Comparison of ENCODE assay signal across 30 cellular contexts in the genomic region with DNA sequence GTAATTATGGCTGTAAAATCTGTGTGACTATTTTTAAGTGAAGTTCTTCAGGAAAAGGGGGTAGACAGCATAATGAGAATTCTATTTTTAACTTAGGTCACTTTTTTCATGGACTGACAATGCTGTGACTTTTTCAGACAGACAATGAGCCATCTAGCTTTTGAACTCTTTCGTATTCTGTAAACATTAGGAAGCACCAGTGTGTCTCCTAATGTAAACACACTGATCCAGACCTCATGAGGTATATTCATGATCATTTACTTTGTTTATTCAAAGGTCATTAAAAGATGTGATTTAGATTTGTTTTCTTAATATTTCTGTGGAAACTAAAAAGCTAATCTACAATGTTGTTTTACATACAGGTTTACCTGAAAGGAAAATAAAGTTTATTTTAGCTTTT.
A peak's percentile ranks its signal among the peaks of the same experiment; 100 is the strongest.
DNase-seq lines count a peak whose midpoint lies in the region; ATAC-seq, FAIRE-seq and TF ChIP-seq lines count a peak whose summit lies in the region.
"Had no signal": no experiment of that assay in that cellular context is flagged by ENCODE, and none has a peak within 500 bp of the region (broad histone marks: within the 10 kb centered on the region; RNA-seq: fewer than 3 reads in every experiment).

No MANE protein-coding gene starts in this region.

- intact Hi-C loops in lower leg skin (cut with DNase I; ENCODE audit: low total_unique reads) = no loop called here
- intact Hi-C loops in left ventricle myocardium superior (cut with micrococcal nuclease) = no loop called here

- no peak overlapping the region for H3K9ac ChIP-seq in subcutaneous abdominal adipose tissue (ENCODE audit: low read length in 5 of 5)

- H3K4me1 ChIP-seq in subcutaneous abdominal adipose tissue (ENCODE audit: control insufficient read depth in 5 of 5, insufficient read depth in 5 of 5, low read length in 5 of 5) = peaks cover 0 to 19% (median 0%) of the 10 kb centered on the region in 5 donors

- 62 to 75% methylated on average over 1 of the region's 1 CpG for WGBS in lower leg skin, 2 donors

- no peaks in the 10 kb centered on the region for H3K36me3 ChIP-seq in subcutaneous abdominal adipose tissue (ENCODE audit: control insufficient read depth in 5 of 5, insufficient read depth in 5 of 5, low read length in 5 of 5)
- H3K36me3 ChIP-seq: brain microvascular endothelial cell, heart right ventricle, MG63, upper lobe of left lung had no signal

- H3K4me3 ChIP-seq in subcutaneous abdominal adipose tissue (ENCODE audit: low read depth in 1 of 5, low read length in 5 of 5) (no peak overlapping the region), lower leg skin (ENCODE audit: low read depth, poor library complexity, severe bottlenecking) (no peak overlapping the region)
- H3K4me3 ChIP-seq: heart right ventricle, MG63, upper lobe of left lung had no signal

- peak; percentile 90 for FAIRE-seq in islet of Langerhans (lab: Jason Lieb, UNC)
- FAIRE-seq: A204.1, frontal cortex, GM18507, HTR-8/SVneo had no signal

- DNase-seq in NCI-H1417 (lab: John Stamatoyannopoulos, UW) = peak in 2 of 3 experiments; percentile 2 to 24
- no peak for DNase-seq in NCI-H1417 treated with DMSO at 0.1 percent for 48 hours (lab: John Stamatoyannopoulos, UW)
- peak; percentile 50 for DNase-seq in NCI-H345 (lab: John Stamatoyannopoulos, UW)
- DNase-seq in lower leg skin (ENCODE audit: low spot score in 2 of 2) = no peak
- DNase-seq in left ventricle myocardium superior = no peak
- DNase-seq in UCSD-AML1 (lab: John Stamatoyannopoulos, UW; ENCODE audit: unreplicated experiment) = no peak
- DNase-seq: activated CD4-positive, alpha-beta T cell treated with anti-CD3 and anti-CD28 coated beads, Interleukin-2, amount 10 ng/mL, durations not matched to agents 24 days and 14 days; AML-193; amniotic stem cell; brain microvascular endothelial cell; CD4-positive, alpha-beta memory T cell; cerebellar nuclear complex; heart right ventricle; KBM-7; MG63; NCI-H1436 treated with DMSO at 0.1 percent for 48 hours; NCI-H2171 treated with DMSO at 0.1 percent for 48 hours; NCI-H774; nephron progenitor cell; RPMI8226; stimulated activated naive B cell treated with anti-CD40 and anti-IgM and Interleukin-4, amounts not matched to agents 10 μg/mL and 1 μg/mL and 100 μg/mL, for 72 hours; T1000; upper lobe of left lung had no signal

- no peak for TF ChIP-seq POLR2A in lower leg skin (IDR thresholded peaks at IDR 0.05)

- no peaks in the 10 kb centered on the region for H3K9me3 ChIP-seq in subcutaneous abdominal adipose tissue (ENCODE audit: control insufficient read depth in 5 of 5, low read length in 5 of 5)
- H3K9me3 ChIP-seq: heart right ventricle, MG63, upper lobe of left lung had no signal

- peak overlapping the region; percentile 29 for H3K27ac ChIP-seq in subcutaneous abdominal adipose tissue (ENCODE audit: low read depth, low read length)
- H3K27ac ChIP-seq: brain microvascular endothelial cell, upper lobe of left lung had no signal

- H3K27me3 ChIP-seq in subcutaneous abdominal adipose tissue (ENCODE audit: control insufficient read depth in 5 of 5, insufficient read depth in 4 of 5, low read length in 5 of 5) = no peaks in the 10 kb centered on the region
- H3K27me3 ChIP-seq: brain microvascular endothelial cell, heart right ventricle, MG63, upper lobe of left lung had no signal

- no peak for ATAC-seq in left ventricle myocardium superior
- ATAC-seq: stimulated activated naive B cell treated with anti-CD40 and anti-IgM and Interleukin-4, amounts not matched to agents 10 μg/mL and 1 μg/mL and 100 μg/mL, for 72 hours; WTC11 had no signal

- no peak for TF ChIP-seq CTCF in lower leg skin (IDR thresholded peaks at IDR 0.05)

Comparison
In these comparisons a context has a peak if more than half of its experiments do, and no peak if none do; other contexts are left out.
1. DNase-seq: peak in NCI-H1417 (2 of 3) and NCI-H345 (single experiment); none in NCI-H1417 treated with DMSO at 0.1 percent for 48 hours (single experiment), lower leg skin (0 of 2), left ventricle myocardium superior (single experiment) and UCSD-AML1 (single experiment).